10 cellular contexts compared by ENCODE assay signal in genomic region chr12:50403001-50403440, GRCh38. TPM values are rescaled to one million over a fixed set of nuclear protein-coding genes. Genes with fewer than 3 reads are reported as not detected.
DNase-seq lines count a peak whose midpoint lies in the region; ATAC-seq and TF ChIP-seq lines count a peak whose summit lies in the region.
"Had no signal": no experiment of that assay in that cellular context is flagged by ENCODE, and none has a peak within 500 bp of the region (broad histone marks: within the 10 kb centered on the region; RNA-seq: fewer than 3 reads in every experiment).

No MANE protein-coding gene starts in this region.

- ATAC-seq in HG03025 (IDR thresholded peaks at IDR 0.05; ENCODE audit: low FRiP score, unreplicated experiment), result no peak

- in situ Hi-C loops in brain microvascular endothelial cell (cut with HindIII; ENCODE audit: low pct_ligation_motif_present, low sequenced_read_pairs), result no loop called here

- peaks cover 28% of the 10 kb centered on the region; the same call in 1 of the 2 replicates for H4K20me1 ChIP-seq in Karpas-422 (ENCODE audit: insufficient read depth, low read depth, low read length)

- H3K27me3 ChIP-seq in Karpas-422 (ENCODE audit: low read length), result no peaks in the 10 kb centered on the region
- no peaks in the 10 kb centered on the region for H3K27me3 ChIP-seq in brain microvascular endothelial cell (replicated peaks)
- H3K27me3 ChIP-seq in muscle layer of duodenum (ENCODE audit: low read depth, low read length), result no peaks in the 10 kb centered on the region
- H3K27me3 ChIP-seq in H7 (ENCODE audit: control insufficient read depth, insufficient read depth, low read length), result no peaks in the 10 kb centered on the region

- DNase-seq in AML-193 (lab: John Stamatoyannopoulos, UW), result peak; percentile 33 to 37
- peak; percentile 67 for DNase-seq in Karpas-422
- DNase-seq in brain microvascular endothelial cell, result no peak
- DNase-seq in NCI-H146 (lab: John Stamatoyannopoulos, UW), result no peak
- no peak for DNase-seq in stimulated activated CD4-positive, alpha-beta T cell treated with anti-CD3 and anti-CD28 coated beads, Interleukin-1b, Interleukin-23, amount 100 ng/mL, for 48 hours
- DNase-seq in H7, result no peak
- DNase-seq: effector CD8-positive, alpha-beta T cell; NCI-H1694 treated with DMSO at 0.1 percent for 48 hours had no signal

- H3K27ac ChIP-seq in Karpas-422 (ENCODE audit: low read length), result peak overlapping the region; percentile 93
- no peak overlapping the region for H3K27ac ChIP-seq in brain microvascular endothelial cell
- H3K27ac ChIP-seq in muscle layer of duodenum (ENCODE audit: low read length), result peak overlapping the region; percentile 97

- H2AFZ ChIP-seq in Karpas-422 (ENCODE audit: low read length), result no peak overlapping the region

- H3K79me2 ChIP-seq in Karpas-422 (ENCODE audit: low read length), result peaks cover 72% of the 10 kb centered on the region

- H3K4me1 ChIP-seq in Karpas-422 (ENCODE audit: low read length) (peaks cover 26% of the 10 kb centered on the region), muscle layer of duodenum (ENCODE audit: control insufficient read depth in 1 of 2, insufficient read depth in 2 of 2, low read length in 2 of 2) (peaks cover 4 to 20% of the 10 kb centered on the region in 2 donors)

- peak overlapping the region; percentile 93 for H3K4me2 ChIP-seq in Karpas-422 (ENCODE audit: low read depth, low read length, poor library complexity, severe bottlenecking)

- H3K36me3 ChIP-seq in Karpas-422 (ENCODE audit: insufficient read depth, low read length) (no peaks in the 10 kb centered on the region), brain microvascular endothelial cell (replicated peaks) (no peaks in the 10 kb centered on the region), muscle layer of duodenum (ENCODE audit: control insufficient read depth in 1 of 2, insufficient read depth in 2 of 2, low read length in 2 of 2) (peaks cover 0 to 8% of the 10 kb centered on the region in 2 donors), H7 (replicated peaks; ENCODE audit: control insufficient read depth, insufficient read depth, low read length) (no peaks in the 10 kb centered on the region)

- TF ChIP-seq CTCF in brain microvascular endothelial cell (IDR thresholded peaks at IDR 0.05; ENCODE audit: low read depth, low read length, missing control alignments), result no peak

- H3K9ac ChIP-seq in Karpas-422 (ENCODE audit: low read length), result peak overlapping the region; percentile 83

- H3K9me2 ChIP-seq in Karpas-422 (replicated peaks; ENCODE audit: insufficient read depth, low read length), result no peaks in the 10 kb centered on the region

- H3K4me3 ChIP-seq in Karpas-422 (ENCODE audit: low read length), result peak overlapping the region; percentile 81
- H3K4me3 ChIP-seq in brain microvascular endothelial cell (ENCODE audit: low read depth, low read length), result peak overlapping the region; percentile 78
- H3K4me3 ChIP-seq in muscle layer of duodenum (ENCODE audit: low read depth in 1 of 2, low read length in 2 of 2), result peak overlapping the region; percentile 78 to 82
- H3K4me3 ChIP-seq in H7 (ENCODE audit: insufficient read depth, low read depth, low read length), result no peak overlapping the region

- no peaks in the 10 kb centered on the region for H3K9me3 ChIP-seq in Karpas-422 (ENCODE audit: low read length)
- no peaks in the 10 kb centered on the region for H3K9me3 ChIP-seq in muscle layer of duodenum (ENCODE audit: control insufficient read depth in 1 of 2, low read length in 2 of 2)

RNA-seq across cellular contexts. Expression of gene LARP4, which starts 2.3 kb away (rescaled TPM):
- total RNA-seq in Karpas-422 (2014; rRNA removed; shearing (Covaris generic); ENCODE audit: low replicate concordance), result 29.8 and 40.3 TPM in 2 replicates
- 23.1 and 24.7 TPM in 2 replicates for total RNA-seq in H7 (2014; rRNA removed; shearing (Covaris generic))

RNA-seq across cellular contexts. Expression of gene FAM186A, which starts 6.6 kb away (rescaled TPM):
- not detected in 2 replicates for total RNA-seq in Karpas-422 (2014; rRNA removed; shearing (Covaris generic); ENCODE audit: low replicate concordance)
- not detected in 2 replicates for total RNA-seq in H7 (2014; rRNA removed; shearing (Covaris generic))

Comparison
In these comparisons a context has a peak if more than half of its experiments do, and no peak if none do; other contexts are left out.
1. DNase-seq: peak in AML-193 (2 of 2) and Karpas-422 (single experiment); none in brain microvascular endothelial cell (single experiment), NCI-H146 (single experiment), stimulated activated CD4-positive, alpha-beta T cell treated with anti-CD3 and anti-CD28 coated beads, Interleukin-1b, Interleukin-23, amount 100 ng/mL, for 48 hours (single experiment) and H7 (single experiment).